Comparison of ENCODE assay signal across 1 cellular context in the genomic region with DNA sequence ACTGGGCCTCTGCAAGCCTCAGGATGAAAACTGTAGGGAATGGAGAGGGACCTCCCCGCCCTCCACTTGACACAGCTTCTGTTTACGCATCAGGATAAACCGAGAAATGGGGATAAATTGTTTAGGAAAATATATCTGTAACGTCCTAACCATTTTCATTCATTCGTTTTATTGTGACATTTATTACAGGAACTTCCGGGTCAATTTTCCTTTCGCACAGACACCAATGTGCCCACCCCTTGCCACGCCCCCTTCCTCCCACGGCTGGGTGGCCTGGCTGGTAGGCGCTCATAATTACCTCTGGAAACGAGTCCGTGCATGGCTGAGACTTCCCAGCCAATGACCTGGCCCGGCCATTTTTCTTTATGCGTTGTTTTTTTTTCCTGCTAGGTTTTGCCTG.
TF ChIP-seq lines count a peak whose summit lies in the region.

No MANE protein-coding gene starts in this region.

TF ChIP-seq in K562, 482 proteins besides CTCF, POLR2A, EP300 and RAD21 (continued from another document):
- TF ChIP-seq, protein P1, sequence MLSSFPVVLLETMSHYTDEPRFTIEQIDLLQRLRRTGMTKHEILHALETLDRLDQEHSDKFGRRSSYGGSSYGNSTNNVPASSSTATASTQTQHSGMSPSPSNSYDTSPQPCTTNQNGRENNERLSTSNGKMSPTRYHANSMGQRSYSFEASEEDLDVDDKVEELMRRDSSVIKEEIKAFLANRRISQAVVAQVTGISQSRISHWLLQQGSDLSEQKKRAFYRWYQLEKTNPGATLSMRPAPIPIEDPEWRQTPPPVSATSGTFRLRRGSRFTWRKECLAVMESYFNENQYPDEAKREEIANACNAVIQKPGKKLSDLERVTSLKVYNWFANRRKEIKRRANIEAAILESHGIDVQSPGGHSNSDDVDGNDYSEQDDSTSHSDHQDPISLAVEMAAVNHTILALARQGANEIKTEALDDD (IDR thresholded peaks at IDR 0.05), result no peak
- no peak for TF ChIP-seq PHB2 (IDR thresholded peaks at IDR 0.05; ENCODE audit: low read depth)
- TF ChIP-seq HDAC2 (IDR thresholded peaks at IDR 0.05), result no peak
- no peak for TF ChIP-seq ZNF212 (CRISPR knock-in tag; IDR thresholded peaks at IDR 0.05)
- no peak for TF ChIP-seq JUN (IDR thresholded peaks at IDR 0.05; ENCODE audit: borderline replicate concordance, low read depth, low read length)
- no peak for TF ChIP-seq JUN (CRISPR knock-in tag; IDR thresholded peaks at IDR 0.05; ENCODE audit: borderline replicate concordance)
- no peak for TF ChIP-seq MYBL2 (IDR thresholded peaks at IDR 0.05; ENCODE audit: low read depth)
- no peak for TF ChIP-seq MYBL2 (CRISPR knock-in tag; IDR thresholded peaks at IDR 0.05; ENCODE audit: borderline replicate concordance)
- TF ChIP-seq, protein P2, sequence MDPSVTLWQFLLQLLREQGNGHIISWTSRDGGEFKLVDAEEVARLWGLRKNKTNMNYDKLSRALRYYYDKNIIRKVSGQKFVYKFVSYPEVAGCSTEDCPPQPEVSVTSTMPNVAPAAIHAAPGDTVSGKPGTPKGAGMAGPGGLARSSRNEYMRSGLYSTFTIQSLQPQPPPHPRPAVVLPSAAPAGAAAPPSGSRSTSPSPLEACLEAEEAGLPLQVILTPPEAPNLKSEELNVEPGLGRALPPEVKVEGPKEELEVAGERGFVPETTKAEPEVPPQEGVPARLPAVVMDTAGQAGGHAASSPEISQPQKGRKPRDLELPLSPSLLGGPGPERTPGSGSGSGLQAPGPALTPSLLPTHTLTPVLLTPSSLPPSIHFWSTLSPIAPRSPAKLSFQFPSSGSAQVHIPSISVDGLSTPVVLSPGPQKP (CRISPR knock-in tag; IDR thresholded peaks at IDR 0.05), result no peak
- no peak for TF ChIP-seq ARID4B (CRISPR knock-in tag; IDR thresholded peaks at IDR 0.05)
- TF ChIP-seq CREM (IDR thresholded peaks at IDR 0.05; ENCODE audit: low read depth), result no peak
- TF ChIP-seq ZBTB17 (CRISPR knock-in tag; IDR thresholded peaks at IDR 0.05), result no peak
- TF ChIP-seq, protein P3, sequence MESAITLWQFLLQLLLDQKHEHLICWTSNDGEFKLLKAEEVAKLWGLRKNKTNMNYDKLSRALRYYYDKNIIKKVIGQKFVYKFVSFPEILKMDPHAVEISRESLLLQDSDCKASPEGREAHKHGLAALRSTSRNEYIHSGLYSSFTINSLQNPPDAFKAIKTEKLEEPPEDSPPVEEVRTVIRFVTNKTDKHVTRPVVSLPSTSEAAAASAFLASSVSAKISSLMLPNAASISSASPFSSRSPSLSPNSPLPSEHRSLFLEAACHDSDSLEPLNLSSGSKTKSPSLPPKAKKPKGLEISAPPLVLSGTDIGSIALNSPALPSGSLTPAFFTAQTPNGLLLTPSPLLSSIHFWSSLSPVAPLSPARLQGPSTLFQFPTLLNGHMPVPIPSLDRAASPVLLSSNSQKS (CRISPR knock-in tag; IDR thresholded peaks at IDR 0.05), result no peak
- no peak for TF ChIP-seq KDM4B (IDR thresholded peaks at IDR 0.05; ENCODE audit: borderline replicate concordance in 2 of 2, low read depth in 1 of 2)
- TF ChIP-seq RB1 (IDR thresholded peaks at IDR 0.05; ENCODE audit: low read depth), result no peak
- TF ChIP-seq XRCC5 (IDR thresholded peaks at IDR 0.05; ENCODE audit: low read depth, low read length), result no peak
- peak in 1 of 3 experiments; percentile 12; a peak in 1 of 6 replicates for TF ChIP-seq ZBTB11 (CRISPR knock-in tag; IDR thresholded peaks at IDR 0.05)
- no peak for TF ChIP-seq RFX1 (IDR thresholded peaks at IDR 0.05)
